ENCODE assay signal across 8 cellular contexts in the genomic region with DNA sequence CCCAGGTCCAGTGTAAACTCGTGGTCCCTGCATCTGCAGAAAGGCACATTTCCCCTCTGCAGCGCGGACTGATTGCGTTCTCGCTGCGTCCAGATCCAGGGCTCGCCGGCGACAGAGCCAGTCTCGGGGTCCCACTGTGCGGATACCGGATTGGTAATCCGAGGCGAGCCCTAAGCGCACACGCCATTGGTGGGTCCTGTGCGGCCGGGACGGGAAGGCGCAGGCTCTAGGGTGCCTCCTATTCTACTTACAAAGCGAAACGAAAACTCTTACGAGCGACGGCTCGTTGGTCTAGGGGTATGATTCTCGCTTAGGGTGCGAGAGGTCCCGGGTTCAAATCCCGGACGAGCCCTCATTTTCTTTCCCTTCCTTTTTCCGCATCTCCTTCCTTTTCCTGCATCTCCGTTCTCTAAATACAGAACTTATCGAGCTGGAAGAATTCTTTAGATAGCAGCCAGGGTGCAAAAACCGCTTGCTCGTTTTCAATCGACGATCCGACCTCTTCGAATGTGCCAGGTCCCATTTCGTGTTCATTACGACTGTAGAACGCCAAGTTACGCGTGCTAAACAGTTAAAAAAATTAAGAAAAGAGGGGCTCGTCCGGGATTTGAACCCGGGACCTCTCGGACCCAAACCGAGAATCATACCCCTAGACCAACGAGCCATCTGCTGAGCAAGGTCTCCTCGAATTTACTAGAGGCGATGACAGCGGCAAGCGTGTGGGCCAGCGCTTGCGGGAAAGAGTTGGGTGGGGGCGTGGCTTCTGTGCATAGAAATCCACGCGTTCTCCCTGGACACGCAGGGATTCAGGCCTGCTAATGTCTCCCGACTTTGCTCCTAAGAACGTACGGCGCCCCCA. TPM values are rescaled to one million over a fixed set of nuclear protein-coding genes. Genes with fewer than 3 reads are reported as not detected.
DNase-seq lines count a peak whose midpoint lies in the region; ATAC-seq and TF ChIP-seq lines count a peak whose summit lies in the region.

No MANE protein-coding gene starts in this region.

- H3K4me3 ChIP-seq in BJ (ENCODE audit: low read depth, low read length): peak overlapping the region; percentile 78
- peak overlapping the region; percentile 84 for H3K4me3 ChIP-seq in colonic mucosa

- POLR2A ChIA-PET in BJ (lab: Charles Lee): no interaction called here

- DNase-seq in BJ (ENCODE audit: low read depth): peak; percentile 55
- peak; percentile 97 for DNase-seq in GM19238 (ENCODE audit: insufficient read length, low spot score)
- DNase-seq in NCI-H510A treated with DMSO at 0.1 percent for 48 hours (lab: John Stamatoyannopoulos, UW): peak; percentile 96
- peak; percentile 94 for DNase-seq in activated CD4-positive, alpha-beta T cell treated with anti-CD3 and anti-CD28 coated beads for 48 hours
- peak; percentile 96 for DNase-seq in colonic mucosa
- DNase-seq in left colon: peak; percentile 86 to 89
- DNase-seq in stimulated activated CD4-positive, alpha-beta T cell treated with anti-CD3 and anti-CD28 coated beads, Interleukin-1b, Interleukin-23, amount 100 ng/mL, for 24 hours (ENCODE audit: low read depth in 4 of 4, low spot score in 1 of 4): peak; percentile 83 to 93 (median 85)

- H3K4me1 ChIP-seq in colonic mucosa: no peaks in the 10 kb centered on the region

- CTCF ChIA-PET in BJ (lab: Yijun Ruan, JAX): interaction anchor here (0.6 to 2.9 kb wide), 6 partner anchors 25 to 338 kb away, joined by 3 to 18 read pairs (median 6); partner anchors contain the start of gene WNT11

- no peaks in the 10 kb centered on the region for H3K36me3 ChIP-seq in BJ (ENCODE audit: control insufficient read depth, insufficient read depth, low read length)
- H3K36me3 ChIP-seq in colonic mucosa: no peaks in the 10 kb centered on the region

- H3K27me3 ChIP-seq in BJ (ENCODE audit: control insufficient read depth, insufficient read depth, low read length): peaks cover 6% of the 10 kb centered on the region
- no peaks in the 10 kb centered on the region for H3K27me3 ChIP-seq in colonic mucosa

- ATAC-seq in HG03432 (IDR thresholded peaks at IDR 0.05; ENCODE audit: unreplicated experiment): peak; percentile 69
- peak; percentile 69 for ATAC-seq in left colon

- TF ChIP-seq CTCF in BJ (IDR thresholded peaks at IDR 0.05; ENCODE audit: insufficient read depth, low read depth, low read length) (no peak), colonic mucosa (IDR thresholded peaks at IDR 0.05) (no peak)

- no peaks in the 10 kb centered on the region for H3K9me3 ChIP-seq in colonic mucosa

- H3K27ac ChIP-seq in colonic mucosa: peak overlapping the region; percentile 80

- intact Hi-C loops in colonic mucosa (cut with DNase I): no loop called here
- intact Hi-C loops in left colon (cut with DNase I, micrococcal nuclease): no loop called here

- H3K9ac ChIP-seq in colonic mucosa (ENCODE audit: low read depth in 2 of 2, low read length in 2 of 2): peak overlapping the region; percentile 64 to 86

RNA-seq across cellular contexts. Expression of gene WNT11, which starts 29.2 kb away (rescaled TPM):
- 0.25 and 0.26 TPM in 2 replicates for polyA plus RNA-seq in BJ (2011; rRNA removed)
- polyA minus RNA-seq in BJ (2011; rRNA and poly(A)+ RNA removed): 0.15 TPM in 1 of 2 replicates, not detected in the other
- total RNA-seq in colonic mucosa (1 to 10 TPM; 3.6 to 3.8 TPM), left colon (1 to 10 TPM; 7.3 to 7.9 TPM)

Comparison
In these comparisons a context has a peak if more than half of its experiments do, and no peak if none do; other contexts are left out.
1. Peak in every context shown above with its lines: DNase-seq, ATAC-seq, H3K4me3 ChIP-seq and H3K27ac ChIP-seq.